In the genomic region with DNA sequence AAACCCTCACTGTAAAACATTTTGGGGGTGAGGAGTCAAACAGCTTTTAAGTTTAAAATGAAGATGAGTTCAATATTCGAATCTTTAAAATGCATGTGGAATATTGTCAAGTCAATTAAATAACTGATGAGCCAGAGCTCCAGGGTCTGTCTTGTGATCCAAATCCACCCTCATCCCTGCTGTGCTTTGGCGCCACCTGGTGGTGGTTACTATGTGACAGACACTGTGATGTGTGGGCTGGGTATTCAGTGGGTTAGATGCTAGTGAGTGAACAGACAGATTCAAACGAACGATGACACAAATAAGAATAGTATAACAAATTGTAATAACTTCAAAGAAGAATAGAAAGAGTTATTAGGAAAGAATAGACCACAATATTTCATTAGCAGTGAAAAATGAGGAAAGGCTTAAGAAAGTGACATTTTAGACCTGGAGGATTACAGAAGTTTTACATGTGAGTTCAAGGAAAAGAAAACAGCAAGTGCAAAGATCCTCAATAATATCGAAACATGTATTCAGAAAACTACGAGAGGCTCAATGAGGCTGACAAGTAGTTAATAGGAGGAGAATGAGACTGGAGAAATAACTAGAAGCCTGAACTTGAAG, we compare ENCODE assay signal across 1 cellular context.
TF ChIP-seq lines count a peak whose summit lies in the region.

No MANE protein-coding gene starts in this region.

TF ChIP-seq in GM23338, 12 proteins besides CTCF, POLR2A, EP300 and RAD21 (continued from another document):
- TF ChIP-seq, protein P1, sequence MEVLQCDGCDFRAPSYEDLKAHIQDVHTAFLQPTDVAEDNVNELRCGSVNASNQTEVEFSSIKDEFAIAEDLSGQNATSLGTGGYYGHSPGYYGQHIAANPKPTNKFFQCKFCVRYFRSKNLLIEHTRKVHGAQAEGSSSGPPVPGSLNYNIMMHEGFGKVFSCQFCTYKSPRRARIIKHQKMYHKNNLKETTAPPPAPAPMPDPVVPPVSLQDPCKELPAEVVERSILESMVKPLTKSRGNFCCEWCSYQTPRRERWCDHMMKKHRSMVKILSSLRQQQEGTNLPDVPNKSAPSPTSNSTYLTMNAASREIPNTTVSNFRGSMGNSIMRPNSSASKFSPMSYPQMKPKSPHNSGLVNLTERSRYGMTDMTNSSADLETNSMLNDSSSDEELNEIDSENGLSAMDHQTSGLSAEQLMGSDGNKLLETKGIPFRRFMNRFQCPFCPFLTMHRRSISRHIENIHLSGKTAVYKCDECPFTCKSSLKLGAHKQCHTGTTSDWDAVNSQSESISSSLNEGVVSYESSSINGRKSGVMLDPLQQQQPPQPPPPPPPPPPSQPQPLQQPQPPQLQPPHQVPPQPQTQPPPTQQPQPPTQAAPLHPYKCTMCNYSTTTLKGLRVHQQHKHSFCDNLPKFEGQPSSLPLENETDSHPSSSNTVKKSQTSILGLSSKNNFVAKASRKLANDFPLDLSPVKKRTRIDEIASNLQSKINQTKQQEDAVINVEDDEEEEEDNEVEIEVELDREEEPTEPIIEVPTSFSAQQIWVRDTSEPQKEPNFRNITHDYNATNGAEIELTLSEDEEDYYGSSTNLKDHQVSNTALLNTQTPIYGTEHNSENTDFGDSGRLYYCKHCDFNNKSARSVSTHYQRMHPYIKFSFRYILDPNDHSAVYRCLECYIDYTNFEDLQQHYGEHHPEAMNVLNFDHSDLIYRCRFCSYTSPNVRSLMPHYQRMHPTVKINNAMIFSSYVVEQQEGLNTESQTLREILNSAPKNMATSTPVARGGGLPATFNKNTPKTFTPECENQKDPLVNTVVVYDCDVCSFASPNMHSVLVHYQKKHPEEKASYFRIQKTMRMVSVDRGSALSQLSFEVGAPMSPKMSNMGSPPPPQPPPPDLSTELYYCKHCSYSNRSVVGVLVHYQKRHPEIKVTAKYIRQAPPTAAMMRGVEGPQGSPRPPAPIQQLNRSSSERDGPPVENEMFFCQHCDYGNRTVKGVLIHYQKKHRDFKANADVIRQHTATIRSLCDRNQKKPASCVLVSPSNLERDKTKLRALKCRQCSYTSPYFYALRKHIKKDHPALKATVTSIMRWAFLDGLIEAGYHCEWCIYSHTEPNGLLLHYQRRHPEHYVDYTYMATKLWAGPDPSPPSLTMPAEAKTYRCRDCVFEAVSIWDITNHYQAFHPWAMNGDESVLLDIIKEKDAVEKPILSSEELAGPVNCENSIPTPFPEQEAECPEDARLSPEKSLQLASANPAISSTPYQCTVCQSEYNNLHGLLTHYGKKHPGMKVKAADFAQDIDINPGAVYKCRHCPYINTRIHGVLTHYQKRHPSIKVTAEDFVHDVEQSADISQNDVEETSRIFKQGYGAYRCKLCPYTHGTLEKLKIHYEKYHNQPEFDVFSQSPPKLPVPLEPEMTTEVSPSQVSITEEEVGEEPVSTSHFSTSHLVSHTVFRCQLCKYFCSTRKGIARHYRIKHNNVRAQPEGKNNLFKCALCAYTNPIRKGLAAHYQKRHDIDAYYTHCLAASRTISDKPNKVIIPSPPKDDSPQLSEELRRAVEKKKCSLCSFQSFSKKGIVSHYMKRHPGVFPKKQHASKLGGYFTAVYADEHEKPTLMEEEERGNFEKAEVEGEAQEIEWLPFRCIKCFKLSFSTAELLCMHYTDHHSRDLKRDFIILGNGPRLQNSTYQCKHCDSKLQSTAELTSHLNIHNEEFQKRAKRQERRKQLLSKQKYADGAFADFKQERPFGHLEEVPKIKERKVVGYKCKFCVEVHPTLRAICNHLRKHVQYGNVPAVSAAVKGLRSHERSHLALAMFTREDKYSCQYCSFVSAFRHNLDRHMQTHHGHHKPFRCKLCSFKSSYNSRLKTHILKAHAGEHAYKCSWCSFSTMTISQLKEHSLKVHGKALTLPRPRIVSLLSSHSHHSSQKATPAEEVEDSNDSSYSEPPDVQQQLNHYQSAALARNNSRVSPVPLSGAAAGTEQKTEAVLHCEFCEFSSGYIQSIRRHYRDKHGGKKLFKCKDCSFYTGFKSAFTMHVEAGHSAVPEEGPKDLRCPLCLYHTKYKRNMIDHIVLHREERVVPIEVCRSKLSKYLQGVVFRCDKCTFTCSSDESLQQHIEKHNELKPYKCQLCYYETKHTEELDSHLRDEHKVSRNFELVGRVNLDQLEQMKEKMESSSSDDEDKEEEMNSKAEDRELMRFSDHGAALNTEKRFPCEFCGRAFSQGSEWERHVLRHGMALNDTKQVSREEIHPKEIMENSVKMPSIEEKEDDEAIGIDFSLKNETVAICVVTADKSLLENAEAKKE (CRISPR knock-in tag; IDR thresholded peaks at IDR 0.05): no peak
- TF ChIP-seq ZNF331 (CRISPR knock-in tag; IDR thresholded peaks at IDR 0.05; ENCODE audit: low read depth) (no peak), STAT1 (IDR thresholded peaks at IDR 0.05; ENCODE audit: unreplicated experiment) (no peak), EZH2 (IDR thresholded peaks at IDR 0.05; ENCODE audit: low read depth, unreplicated experiment) (no peak), JUNB (IDR thresholded peaks at IDR 0.05; ENCODE audit: unreplicated experiment) (no peak), EZH2phosphoT487 (IDR thresholded peaks at IDR 0.05; ENCODE audit: unreplicated experiment) (no peak), POLR2AphosphoS5 (IDR thresholded peaks at IDR 0.05; ENCODE audit: low read depth) (no peak), CREB1 (CRISPR knock-in tag; IDR thresholded peaks at IDR 0.05; ENCODE audit: low read depth) (no peak)
- TF ChIP-seq, protein P2, sequence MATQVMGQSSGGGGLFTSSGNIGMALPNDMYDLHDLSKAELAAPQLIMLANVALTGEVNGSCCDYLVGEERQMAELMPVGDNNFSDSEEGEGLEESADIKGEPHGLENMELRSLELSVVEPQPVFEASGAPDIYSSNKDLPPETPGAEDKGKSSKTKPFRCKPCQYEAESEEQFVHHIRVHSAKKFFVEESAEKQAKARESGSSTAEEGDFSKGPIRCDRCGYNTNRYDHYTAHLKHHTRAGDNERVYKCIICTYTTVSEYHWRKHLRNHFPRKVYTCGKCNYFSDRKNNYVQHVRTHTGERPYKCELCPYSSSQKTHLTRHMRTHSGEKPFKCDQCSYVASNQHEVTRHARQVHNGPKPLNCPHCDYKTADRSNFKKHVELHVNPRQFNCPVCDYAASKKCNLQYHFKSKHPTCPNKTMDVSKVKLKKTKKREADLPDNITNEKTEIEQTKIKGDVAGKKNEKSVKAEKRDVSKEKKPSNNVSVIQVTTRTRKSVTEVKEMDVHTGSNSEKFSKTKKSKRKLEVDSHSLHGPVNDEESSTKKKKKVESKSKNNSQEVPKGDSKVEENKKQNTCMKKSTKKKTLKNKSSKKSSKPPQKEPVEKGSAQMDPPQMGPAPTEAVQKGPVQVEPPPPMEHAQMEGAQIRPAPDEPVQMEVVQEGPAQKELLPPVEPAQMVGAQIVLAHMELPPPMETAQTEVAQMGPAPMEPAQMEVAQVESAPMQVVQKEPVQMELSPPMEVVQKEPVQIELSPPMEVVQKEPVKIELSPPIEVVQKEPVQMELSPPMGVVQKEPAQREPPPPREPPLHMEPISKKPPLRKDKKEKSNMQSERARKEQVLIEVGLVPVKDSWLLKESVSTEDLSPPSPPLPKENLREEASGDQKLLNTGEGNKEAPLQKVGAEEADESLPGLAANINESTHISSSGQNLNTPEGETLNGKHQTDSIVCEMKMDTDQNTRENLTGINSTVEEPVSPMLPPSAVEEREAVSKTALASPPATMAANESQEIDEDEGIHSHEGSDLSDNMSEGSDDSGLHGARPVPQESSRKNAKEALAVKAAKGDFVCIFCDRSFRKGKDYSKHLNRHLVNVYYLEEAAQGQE (IDR thresholded peaks at IDR 0.05; ENCODE audit: unreplicated experiment): no peak
